ENCODE assay signal across 1 cellular context in the genomic region with DNA sequence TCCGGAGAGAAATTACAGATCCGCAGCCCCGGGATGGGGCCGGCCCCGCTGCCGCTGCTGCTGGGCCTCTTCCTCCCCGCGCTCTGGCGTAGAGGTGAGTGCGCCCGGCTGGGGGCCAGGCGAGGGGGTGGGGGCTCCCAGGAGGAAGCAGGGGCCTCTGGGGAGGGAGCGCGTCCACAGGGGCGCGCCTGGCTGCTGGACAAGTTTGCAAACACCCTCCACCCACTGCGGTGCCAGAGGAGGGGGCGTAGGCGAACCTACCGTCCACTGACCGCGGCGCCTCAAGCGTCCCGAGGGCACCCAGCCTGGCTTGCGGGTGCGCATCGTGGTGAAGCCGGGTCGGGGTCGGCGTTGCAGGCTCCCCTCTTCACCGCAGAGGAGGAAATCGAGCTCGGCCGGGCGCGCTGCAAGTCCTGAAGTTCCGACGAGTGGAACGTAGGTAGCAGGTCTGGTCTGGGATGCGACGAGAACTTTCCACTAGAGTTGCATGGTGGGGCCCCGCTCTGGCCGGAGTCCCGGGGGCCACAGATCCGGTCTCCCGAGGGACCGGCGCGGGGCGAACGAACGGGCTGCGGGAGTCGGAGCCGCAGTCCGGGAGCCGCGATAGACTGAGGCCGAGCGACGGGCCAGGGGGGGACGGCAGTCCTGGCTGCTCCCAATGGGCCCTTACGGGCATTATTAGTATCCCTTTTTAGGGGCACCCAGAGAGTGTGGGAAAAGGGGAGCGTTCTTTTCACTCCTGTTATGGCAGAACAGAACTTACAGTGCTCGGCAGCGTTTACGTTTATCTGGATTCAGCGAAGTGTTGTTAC.
TF ChIP-seq lines count a peak whose summit lies in the region.

No MANE protein-coding gene starts in this region.

TF ChIP-seq in HepG2, 621 proteins besides CTCF, POLR2A, EP300 and RAD21 (continued from another document and continues in another):
- TF ChIP-seq, protein P1, sequence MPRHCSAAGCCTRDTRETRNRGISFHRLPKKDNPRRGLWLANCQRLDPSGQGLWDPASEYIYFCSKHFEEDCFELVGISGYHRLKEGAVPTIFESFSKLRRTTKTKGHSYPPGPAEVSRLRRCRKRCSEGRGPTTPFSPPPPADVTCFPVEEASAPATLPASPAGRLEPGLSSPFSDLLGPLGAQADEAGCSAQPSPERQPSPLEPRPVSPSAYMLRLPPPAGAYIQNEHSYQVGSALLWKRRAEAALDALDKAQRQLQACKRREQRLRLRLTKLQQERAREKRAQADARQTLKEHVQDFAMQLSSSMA (CRISPR knock-in tag; IDR thresholded peaks at IDR 0.05) = no peak; the same call in 1 of the 2 replicates
- no peak for TF ChIP-seq LCORL (IDR thresholded peaks at IDR 0.05)
- TF ChIP-seq LCORL (CRISPR knock-in tag; IDR thresholded peaks at IDR 0.05) = 0 out of 2 replicates have a peak, but pooled peaks have one; percentile 15
- TF ChIP-seq, protein P2, sequence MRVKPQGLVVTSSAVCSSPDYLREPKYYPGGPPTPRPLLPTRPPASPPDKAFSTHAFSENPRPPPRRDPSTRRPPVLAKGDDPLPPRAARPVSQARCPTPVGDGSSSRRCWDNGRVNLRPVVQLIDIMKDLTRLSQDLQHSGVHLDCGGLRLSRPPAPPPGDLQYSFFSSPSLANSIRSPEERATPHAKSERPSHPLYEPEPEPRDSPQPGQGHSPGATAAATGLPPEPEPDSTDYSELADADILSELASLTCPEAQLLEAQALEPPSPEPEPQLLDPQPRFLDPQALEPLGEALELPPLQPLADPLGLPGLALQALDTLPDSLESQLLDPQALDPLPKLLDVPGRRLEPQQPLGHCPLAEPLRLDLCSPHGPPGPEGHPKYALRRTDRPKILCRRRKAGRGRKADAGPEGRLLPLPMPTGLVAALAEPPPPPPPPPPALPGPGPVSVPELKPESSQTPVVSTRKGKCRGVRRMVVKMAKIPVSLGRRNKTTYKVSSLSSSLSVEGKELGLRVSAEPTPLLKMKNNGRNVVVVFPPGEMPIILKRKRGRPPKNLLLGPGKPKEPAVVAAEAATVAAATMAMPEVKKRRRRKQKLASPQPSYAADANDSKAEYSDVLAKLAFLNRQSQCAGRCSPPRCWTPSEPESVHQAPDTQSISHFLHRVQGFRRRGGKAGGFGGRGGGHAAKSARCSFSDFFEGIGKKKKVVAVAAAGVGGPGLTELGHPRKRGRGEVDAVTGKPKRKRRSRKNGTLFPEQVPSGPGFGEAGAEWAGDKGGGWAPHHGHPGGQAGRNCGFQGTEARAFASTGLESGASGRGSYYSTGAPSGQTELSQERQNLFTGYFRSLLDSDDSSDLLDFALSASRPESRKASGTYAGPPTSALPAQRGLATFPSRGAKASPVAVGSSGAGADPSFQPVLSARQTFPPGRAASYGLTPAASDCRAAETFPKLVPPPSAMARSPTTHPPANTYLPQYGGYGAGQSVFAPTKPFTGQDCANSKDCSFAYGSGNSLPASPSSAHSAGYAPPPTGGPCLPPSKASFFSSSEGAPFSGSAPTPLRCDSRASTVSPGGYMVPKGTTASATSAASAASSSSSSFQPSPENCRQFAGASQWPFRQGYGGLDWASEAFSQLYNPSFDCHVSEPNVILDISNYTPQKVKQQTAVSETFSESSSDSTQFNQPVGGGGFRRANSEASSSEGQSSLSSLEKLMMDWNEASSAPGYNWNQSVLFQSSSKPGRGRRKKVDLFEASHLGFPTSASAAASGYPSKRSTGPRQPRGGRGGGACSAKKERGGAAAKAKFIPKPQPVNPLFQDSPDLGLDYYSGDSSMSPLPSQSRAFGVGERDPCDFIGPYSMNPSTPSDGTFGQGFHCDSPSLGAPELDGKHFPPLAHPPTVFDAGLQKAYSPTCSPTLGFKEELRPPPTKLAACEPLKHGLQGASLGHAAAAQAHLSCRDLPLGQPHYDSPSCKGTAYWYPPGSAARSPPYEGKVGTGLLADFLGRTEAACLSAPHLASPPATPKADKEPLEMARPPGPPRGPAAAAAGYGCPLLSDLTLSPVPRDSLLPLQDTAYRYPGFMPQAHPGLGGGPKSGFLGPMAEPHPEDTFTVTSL (CRISPR knock-in tag; IDR thresholded peaks at IDR 0.05; ENCODE audit: borderline replicate concordance) = no peak
- no peak for TF ChIP-seq SIN3A (IDR thresholded peaks at IDR 0.05; ENCODE audit: borderline replicate concordance, low read depth, low read length)
- TF ChIP-seq RXRB (CRISPR knock-in tag; IDR thresholded peaks at IDR 0.05; ENCODE audit: borderline replicate concordance) = peak; percentile 58
- TF ChIP-seq, protein P3, sequence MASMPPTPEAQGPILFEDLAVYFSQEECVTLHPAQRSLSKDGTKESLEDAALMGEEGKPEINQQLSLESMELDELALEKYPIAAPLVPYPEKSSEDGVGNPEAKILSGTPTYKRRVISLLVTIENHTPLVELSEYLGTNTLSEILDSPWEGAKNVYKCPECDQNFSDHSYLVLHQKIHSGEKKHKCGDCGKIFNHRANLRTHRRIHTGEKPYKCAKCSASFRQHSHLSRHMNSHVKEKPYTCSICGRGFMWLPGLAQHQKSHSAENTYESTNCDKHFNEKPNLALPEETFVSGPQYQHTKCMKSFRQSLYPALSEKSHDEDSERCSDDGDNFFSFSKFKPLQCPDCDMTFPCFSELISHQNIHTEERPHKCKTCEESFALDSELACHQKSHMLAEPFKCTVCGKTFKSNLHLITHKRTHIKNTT (CRISPR knock-in tag; IDR thresholded peaks at IDR 0.05) = no peak
- TF ChIP-seq HNRNPLL (IDR thresholded peaks at IDR 0.05; ENCODE audit: low read depth, low read length, poor library complexity, severe bottlenecking) = peak; percentile 73
- TF ChIP-seq SOX6 (IDR thresholded peaks at IDR 0.05) = no peak
- no peak; the same call in 1 of the 2 replicates for TF ChIP-seq SOX6 (CRISPR knock-in tag; IDR thresholded peaks at IDR 0.05)
- no peak; the same call in 1 of the 2 replicates for TF ChIP-seq SNAI1 (CRISPR knock-in tag; IDR thresholded peaks at IDR 0.05; ENCODE audit: borderline replicate concordance)
- TF ChIP-seq, protein P4, sequence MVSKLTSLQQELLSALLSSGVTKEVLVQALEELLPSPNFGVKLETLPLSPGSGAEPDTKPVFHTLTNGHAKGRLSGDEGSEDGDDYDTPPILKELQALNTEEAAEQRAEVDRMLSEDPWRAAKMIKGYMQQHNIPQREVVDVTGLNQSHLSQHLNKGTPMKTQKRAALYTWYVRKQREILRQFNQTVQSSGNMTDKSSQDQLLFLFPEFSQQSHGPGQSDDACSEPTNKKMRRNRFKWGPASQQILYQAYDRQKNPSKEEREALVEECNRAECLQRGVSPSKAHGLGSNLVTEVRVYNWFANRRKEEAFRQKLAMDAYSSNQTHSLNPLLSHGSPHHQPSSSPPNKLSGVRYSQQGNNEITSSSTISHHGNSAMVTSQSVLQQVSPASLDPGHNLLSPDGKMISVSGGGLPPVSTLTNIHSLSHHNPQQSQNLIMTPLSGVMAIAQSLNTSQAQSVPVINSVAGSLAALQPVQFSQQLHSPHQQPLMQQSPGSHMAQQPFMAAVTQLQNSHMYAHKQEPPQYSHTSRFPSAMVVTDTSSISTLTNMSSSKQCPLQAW (CRISPR knock-in tag; IDR thresholded peaks at IDR 0.05) = peak; percentile 55
- no peak for TF ChIP-seq ZNF354B (CRISPR knock-in tag; IDR thresholded peaks at IDR 0.05)
- TF ChIP-seq, protein P5, sequence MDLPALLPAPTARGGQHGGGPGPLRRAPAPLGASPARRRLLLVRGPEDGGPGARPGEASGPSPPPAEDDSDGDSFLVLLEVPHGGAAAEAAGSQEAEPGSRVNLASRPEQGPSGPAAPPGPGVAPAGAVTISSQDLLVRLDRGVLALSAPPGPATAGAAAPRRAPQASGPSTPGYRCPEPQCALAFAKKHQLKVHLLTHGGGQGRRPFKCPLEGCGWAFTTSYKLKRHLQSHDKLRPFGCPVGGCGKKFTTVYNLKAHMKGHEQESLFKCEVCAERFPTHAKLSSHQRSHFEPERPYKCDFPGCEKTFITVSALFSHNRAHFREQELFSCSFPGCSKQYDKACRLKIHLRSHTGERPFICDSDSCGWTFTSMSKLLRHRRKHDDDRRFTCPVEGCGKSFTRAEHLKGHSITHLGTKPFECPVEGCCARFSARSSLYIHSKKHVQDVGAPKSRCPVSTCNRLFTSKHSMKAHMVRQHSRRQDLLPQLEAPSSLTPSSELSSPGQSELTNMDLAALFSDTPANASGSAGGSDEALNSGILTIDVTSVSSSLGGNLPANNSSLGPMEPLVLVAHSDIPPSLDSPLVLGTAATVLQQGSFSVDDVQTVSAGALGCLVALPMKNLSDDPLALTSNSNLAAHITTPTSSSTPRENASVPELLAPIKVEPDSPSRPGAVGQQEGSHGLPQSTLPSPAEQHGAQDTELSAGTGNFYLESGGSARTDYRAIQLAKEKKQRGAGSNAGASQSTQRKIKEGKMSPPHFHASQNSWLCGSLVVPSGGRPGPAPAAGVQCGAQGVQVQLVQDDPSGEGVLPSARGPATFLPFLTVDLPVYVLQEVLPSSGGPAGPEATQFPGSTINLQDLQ (CRISPR knock-in tag; IDR thresholded peaks at IDR 0.05) = no peak; the same call in 1 of the 2 replicates
- no peak for TF ChIP-seq ZNF207 (IDR thresholded peaks at IDR 0.05; ENCODE audit: borderline replicate concordance)
- TF ChIP-seq, protein P6, sequence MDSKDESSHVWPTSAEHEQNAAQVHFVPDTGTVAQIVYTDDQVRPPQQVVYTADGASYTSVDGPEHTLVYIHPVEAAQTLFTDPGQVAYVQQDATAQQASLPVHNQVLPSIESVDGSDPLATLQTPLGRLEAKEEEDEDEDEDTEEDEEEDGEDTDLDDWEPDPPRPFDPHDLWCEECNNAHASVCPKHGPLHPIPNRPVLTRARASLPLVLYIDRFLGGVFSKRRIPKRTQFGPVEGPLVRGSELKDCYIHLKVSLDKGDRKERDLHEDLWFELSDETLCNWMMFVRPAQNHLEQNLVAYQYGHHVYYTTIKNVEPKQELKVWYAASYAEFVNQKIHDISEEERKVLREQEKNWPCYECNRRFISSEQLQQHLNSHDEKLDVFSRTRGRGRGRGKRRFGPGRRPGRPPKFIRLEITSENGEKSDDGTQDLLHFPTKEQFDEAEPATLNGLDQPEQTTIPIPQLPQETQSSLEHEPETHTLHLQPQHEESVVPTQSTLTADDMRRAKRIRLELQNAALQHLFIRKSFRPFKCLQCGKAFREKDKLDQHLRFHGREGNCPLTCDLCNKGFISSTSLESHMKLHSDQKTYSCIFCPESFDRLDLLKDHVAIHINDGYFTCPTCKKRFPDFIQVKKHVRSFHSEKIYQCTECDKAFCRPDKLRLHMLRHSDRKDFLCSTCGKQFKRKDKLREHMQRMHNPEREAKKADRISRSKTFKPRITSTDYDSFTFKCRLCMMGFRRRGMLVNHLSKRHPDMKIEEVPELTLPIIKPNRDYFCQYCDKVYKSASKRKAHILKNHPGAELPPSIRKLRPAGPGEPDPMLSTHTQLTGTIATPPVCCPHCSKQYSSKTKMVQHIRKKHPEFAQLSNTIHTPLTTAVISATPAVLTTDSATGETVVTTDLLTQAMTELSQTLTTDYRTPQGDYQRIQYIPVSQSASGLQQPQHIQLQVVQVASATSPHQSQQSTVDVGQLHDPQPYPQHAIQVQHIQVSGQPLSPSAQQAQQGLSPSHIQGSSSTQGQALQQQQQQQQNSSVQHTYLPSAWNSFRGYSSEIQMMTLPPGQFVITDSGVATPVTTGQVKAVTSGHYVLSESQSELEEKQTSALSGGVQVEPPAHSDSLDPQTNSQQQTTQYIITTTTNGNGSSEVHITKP (CRISPR knock-in tag; IDR thresholded peaks at IDR 0.05; ENCODE audit: low read depth) = no peak; the same call in 1 of the 2 replicates
- peak; percentile 44 for TF ChIP-seq SALL1 (CRISPR knock-in tag; IDR thresholded peaks at IDR 0.05)
- peak; percentile 54; the same call in 1 of the 2 replicates for TF ChIP-seq NFE2L1 (CRISPR knock-in tag; IDR thresholded peaks at IDR 0.05; ENCODE audit: borderline replicate concordance)
- TF ChIP-seq, protein P7, sequence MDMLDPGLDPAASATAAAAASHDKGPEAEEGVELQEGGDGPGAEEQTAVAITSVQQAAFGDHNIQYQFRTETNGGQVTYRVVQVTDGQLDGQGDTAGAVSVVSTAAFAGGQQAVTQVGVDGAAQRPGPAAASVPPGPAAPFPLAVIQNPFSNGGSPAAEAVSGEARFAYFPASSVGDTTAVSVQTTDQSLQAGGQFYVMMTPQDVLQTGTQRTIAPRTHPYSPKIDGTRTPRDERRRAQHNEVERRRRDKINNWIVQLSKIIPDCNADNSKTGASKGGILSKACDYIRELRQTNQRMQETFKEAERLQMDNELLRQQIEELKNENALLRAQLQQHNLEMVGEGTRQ (IDR thresholded peaks at IDR 0.05; ENCODE audit: low read depth, low read length) = no peak
- TF ChIP-seq, protein P7 (CRISPR knock-in tag; IDR thresholded peaks at IDR 0.05; ENCODE audit: borderline replicate concordance) = no peak
- TF ChIP-seq ZNF24 (IDR thresholded peaks at IDR 0.05) = no peak
- TF ChIP-seq, protein P8, sequence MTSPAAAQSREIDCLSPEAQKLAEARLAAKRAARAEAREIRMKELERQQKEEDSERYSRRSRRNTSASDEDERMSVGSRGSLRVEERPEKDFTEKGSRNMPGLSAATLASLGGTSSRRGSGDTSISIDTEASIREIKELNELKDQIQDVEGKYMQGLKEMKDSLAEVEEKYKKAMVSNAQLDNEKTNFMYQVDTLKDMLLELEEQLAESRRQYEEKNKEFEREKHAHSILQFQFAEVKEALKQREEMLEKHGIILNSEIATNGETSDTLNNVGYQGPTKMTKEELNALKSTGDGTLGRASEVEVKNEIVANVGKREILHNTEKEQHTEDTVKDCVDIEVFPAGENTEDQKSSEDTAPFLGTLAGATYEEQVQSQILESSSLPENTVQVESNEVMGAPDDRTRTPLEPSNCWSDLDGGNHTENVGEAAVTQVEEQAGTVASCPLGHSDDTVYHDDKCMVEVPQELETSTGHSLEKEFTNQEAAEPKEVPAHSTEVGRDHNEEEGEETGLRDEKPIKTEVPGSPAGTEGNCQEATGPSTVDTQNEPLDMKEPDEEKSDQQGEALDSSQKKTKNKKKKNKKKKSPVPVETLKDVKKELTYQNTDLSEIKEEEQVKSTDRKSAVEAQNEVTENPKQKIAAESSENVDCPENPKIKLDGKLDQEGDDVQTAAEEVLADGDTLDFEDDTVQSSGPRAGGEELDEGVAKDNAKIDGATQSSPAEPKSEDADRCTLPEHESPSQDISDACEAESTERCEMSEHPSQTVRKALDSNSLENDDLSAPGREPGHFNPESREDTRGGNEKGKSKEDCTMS (CRISPR knock-in tag; conservative IDR thresholded peaks at IDR 0.05) = peak; percentile 38; the same call in 1 of the 2 replicates
- TF ChIP-seq HNF4A (CRISPR knock-in tag; IDR thresholded peaks at IDR 0.05) = no peak
- peak; percentile 40; the same call in 1 of the 2 replicates for TF ChIP-seq GABPB1 (CRISPR knock-in tag; IDR thresholded peaks at IDR 0.05)
- peak; percentile 50; the same call in 1 of the 2 replicates for TF ChIP-seq SOX13 (IDR thresholded peaks at IDR 0.05)
- no peak for TF ChIP-seq SOX13 (CRISPR knock-in tag; conservative IDR thresholded peaks at IDR 0.05 in 1 of 2, IDR thresholded peaks at IDR 0.05 in 1 of 2)
- 0 out of 2 replicates have a peak, but pooled peaks have one; percentile 11 for TF ChIP-seq ZNF614 (CRISPR knock-in tag; IDR thresholded peaks at IDR 0.05; ENCODE audit: borderline replicate concordance)
- TF ChIP-seq NBN (conservative IDR thresholded peaks at IDR 0.05) = no peak
- TF ChIP-seq HOXA5 (CRISPR knock-in tag; IDR thresholded peaks at IDR 0.05) = peak; percentile 87; the same call in 1 of the 2 replicates
- TF ChIP-seq KAT7 (CRISPR knock-in tag; IDR thresholded peaks at IDR 0.05; ENCODE audit: borderline replicate concordance) = no peak
- no peak for TF ChIP-seq SMAD3 (CRISPR knock-in tag; IDR thresholded peaks at IDR 0.05)
- no peak for TF ChIP-seq ZNF674 (CRISPR knock-in tag; IDR thresholded peaks at IDR 0.05; ENCODE audit: low read depth)
- TF ChIP-seq MED8 (CRISPR knock-in tag; IDR thresholded peaks at IDR 0.05; ENCODE audit: insufficient replicate concordance) = peak; percentile 71
- TF ChIP-seq ARID2 (CRISPR knock-in tag; IDR thresholded peaks at IDR 0.05; ENCODE audit: borderline replicate concordance) = peak; percentile 46; the same call in 1 of the 2 replicates
